Comparison of ENCODE assay signal across 8 cellular contexts in the genomic region with DNA sequence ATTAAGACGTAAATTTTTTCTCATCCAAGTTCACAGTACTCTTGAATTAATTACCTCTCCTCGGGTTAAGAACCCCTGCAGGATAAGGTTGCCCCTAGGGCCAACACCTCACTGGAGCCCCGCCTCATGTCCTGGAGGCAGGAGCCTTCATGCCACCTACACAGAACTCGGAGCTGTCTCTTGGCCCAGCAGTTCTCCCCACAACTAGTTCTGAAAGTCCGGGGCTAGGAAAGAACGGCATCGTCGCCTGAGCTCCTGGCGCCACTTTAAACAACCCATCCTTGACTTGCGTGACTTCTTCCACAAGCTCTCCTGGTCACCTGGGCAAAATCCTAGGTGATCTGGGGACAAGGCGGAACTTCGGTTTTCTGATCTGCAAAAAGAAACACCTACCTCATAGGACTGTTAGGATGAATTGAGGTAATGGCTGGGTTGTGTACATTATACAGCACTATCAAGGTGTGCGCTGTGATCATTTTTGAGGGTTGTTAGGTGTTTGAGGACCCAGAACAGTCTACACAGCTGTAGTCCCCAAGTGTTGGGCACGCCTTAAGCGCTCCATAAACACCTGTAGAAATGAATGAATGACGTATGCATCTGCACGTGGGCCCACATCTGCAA. TPM values are rescaled to one million over a fixed set of nuclear protein-coding genes. Genes with fewer than 3 reads are reported as not detected.
DNase-seq lines count a peak whose midpoint lies in the region; ATAC-seq and TF ChIP-seq lines count a peak whose summit lies in the region.

No MANE protein-coding gene starts in this region.

- in situ Hi-C loops in astrocyte of the spinal cord (cut with HindIII; ENCODE audit: low sequenced_read_pairs), result no loop called here

- ATAC-seq in GM21381 (IDR thresholded peaks at IDR 0.05; ENCODE audit: unreplicated experiment), result no peak
- ATAC-seq in HG02623 (IDR thresholded peaks at IDR 0.05; ENCODE audit: unreplicated experiment), result no peak

- H3K4me3 ChIP-seq in astrocyte of the spinal cord (ENCODE audit: low read depth, low read length), result peak overlapping the region; percentile 67
- peak overlapping the region; percentile 70 for H3K4me3 ChIP-seq in lower leg skin (ENCODE audit: low read depth, poor library complexity, severe bottlenecking)
- H3K4me3 ChIP-seq in tibial artery, result peak overlapping the region; percentile 61 to 72

- H3K9me3 ChIP-seq in tibial artery, result no peaks in the 10 kb centered on the region

- TF ChIP-seq CTCF in astrocyte of the spinal cord (IDR thresholded peaks at IDR 0.05; ENCODE audit: low read depth, low read length) (no peak), lower leg skin (IDR thresholded peaks at IDR 0.05) (no peak), tibial artery (IDR thresholded peaks at IDR 0.05) (no peak)

- H3K4me1 Mint-ChIP-seq in activated naive CD4-positive, alpha-beta T cell treated with anti-CD3 and anti-CD28 coated beads for 36 hours (ENCODE audit: low read depth), result peaks cover 72% of the 10 kb centered on the region

- H3K9me3 Mint-ChIP-seq in activated naive CD4-positive, alpha-beta T cell treated with anti-CD3 and anti-CD28 coated beads for 36 hours, result no peaks in the 10 kb centered on the region

- intact Hi-C loops in activated naive CD4-positive, alpha-beta T cell treated with anti-CD3 and anti-CD28 coated beads for 36 hours (cut with micrococcal nuclease), result loop anchor here (2.0 kb wide), 1 partner anchor 174 kb away; no protein-coding TSS in a partner anchor
- intact Hi-C loops in lower leg skin (cut with DNase I; ENCODE audit: low total_unique reads), result no loop called here
- intact Hi-C loops in tibial artery (cut with DNase I; ENCODE audit: low total_unique reads), result no loop called here

- H3K27ac ChIP-seq in tibial artery, result no peak overlapping the region

- TF ChIP-seq POLR2A in lower leg skin (IDR thresholded peaks at IDR 0.05), result no peak

- no peaks in the 10 kb centered on the region for H3K36me3 ChIP-seq in tibial artery

- peaks cover 0 to 34% (median 13%) of the 10 kb centered on the region in 4 donors for H3K4me1 ChIP-seq in tibial artery

- 57 to 64% methylated on average over 17 of the region's 17 CpGs for WGBS in lower leg skin, 2 donors

- CTCF ChIA-PET in activated naive CD4-positive, alpha-beta T cell treated with anti-CD3 and anti-CD28 coated beads for 36 hours (lab: Charles Lee), result interaction anchor here (0.9 to 13.6 kb wide), 3 partner anchors 15 to 130 kb away, joined by 4 to 353 read pairs (median 7); no protein-coding TSS in a partner anchor

- no peak for DNase-seq in activated naive CD4-positive, alpha-beta T cell treated with anti-CD3 and anti-CD28 coated beads for 36 hours
- no peak for DNase-seq in activated naive CD4-positive, alpha-beta T cell treated with Interleukin-2 at 50 U/mL for 16 hours
- DNase-seq in astrocyte of the spinal cord (ENCODE audit: low read depth, low spot score) (no peak), lower leg skin (ENCODE audit: low spot score in 2 of 2) (no peak), tibial artery (no peak), NCI-H524 treated with DMSO at 0.1 percent for 48 hours (lab: John Stamatoyannopoulos, UW) (no peak)

- no peaks in the 10 kb centered on the region for H3K36me3 Mint-ChIP-seq in activated naive CD4-positive, alpha-beta T cell treated with anti-CD3 and anti-CD28 coated beads for 36 hours (ENCODE audit: low read depth)

- H3K27ac Mint-ChIP-seq in activated naive CD4-positive, alpha-beta T cell treated with anti-CD3 and anti-CD28 coated beads for 36 hours, result peak overlapping the region; percentile 83

- H3K4me3 Mint-ChIP-seq in activated naive CD4-positive, alpha-beta T cell treated with anti-CD3 and anti-CD28 coated beads for 36 hours, result peak overlapping the region; percentile 75

- H3K27me3 Mint-ChIP-seq in activated naive CD4-positive, alpha-beta T cell treated with anti-CD3 and anti-CD28 coated beads for 36 hours (ENCODE audit: low read depth), result no peaks in the 10 kb centered on the region

- H3K27me3 ChIP-seq in tibial artery, result no peaks in the 10 kb centered on the region

RNA-seq across cellular contexts. Expression of gene ITGA6, which starts 0.6 kb away (rescaled TPM):
- total RNA-seq in activated naive CD4-positive, alpha-beta T cell treated with anti-CD3 and anti-CD28 coated beads for 36 hours, result 10 to 100 TPM; 16.5 to 16.8 TPM
- 100 to 1,000 TPM in 3 of 4 donors, 10 to 100 TPM in 1; 93.3 to 153 (median 128) TPM for total RNA-seq in lower leg skin

Comparison
In these comparisons a context has a peak if more than half of its experiments do, and no peak if none do; other contexts are left out.
1. RNA of gene ITGA6, which starts 0.6 kb away (total RNA-seq): 93.3 to 153 TPM in lower leg skin; 16.5 to 16.8 TPM in activated naive CD4-positive, alpha-beta T cell treated with anti-CD3 and anti-CD28 coated beads for 36 hours; every median in the first group is over 4 times any median in the second.
2. Peak in every context shown above with its lines, with median percentiles within 50 percentile points of each other: H3K4me3 ChIP-seq.